Comparison of ENCODE assay signal across 9 cellular contexts in genomic region chr4:112889619-112890294, GRCh38.
DNase-seq lines count a peak whose midpoint lies in the region; ATAC-seq and TF ChIP-seq lines count a peak whose summit lies in the region.
"Had no signal": no experiment of that assay in that cellular context is flagged by ENCODE, and none has a peak within 500 bp of the region (broad histone marks: within the 10 kb centered on the region; RNA-seq: fewer than 3 reads in every experiment).

No MANE protein-coding gene starts in this region.

- H3K36me3 ChIP-seq in suprapubic skin = no peaks in the 10 kb centered on the region
- H3K36me3 ChIP-seq in CD8-positive, alpha-beta memory T cell (ENCODE audit: insufficient read depth, low read length) = no peaks in the 10 kb centered on the region

- 52% methylated on average over 4 of the region's 4 CpGs for WGBS in suprapubic skin

- no peaks in the 10 kb centered on the region for H3K27me3 Mint-ChIP-seq in glutamatergic neuron (ENCODE audit: unreplicated experiment)
- H3K27me3 Mint-ChIP-seq in activated CD4-positive, alpha-beta T cell treated with anti-CD3 and anti-CD28 coated beads for 36 hours = peaks cover 2% of the 10 kb centered on the region
- peaks cover 0 to 4% of the 10 kb centered on the region in 2 donors for H3K27me3 Mint-ChIP-seq in CD8-positive, alpha-beta memory T cell

- TF ChIP-seq EP300 in suprapubic skin (IDR thresholded peaks at IDR 0.05) = no peak

- TF ChIP-seq POLR2A in suprapubic skin (IDR thresholded peaks at IDR 0.05) = no peak

- DNase-seq in OCI-M1 (lab: John Stamatoyannopoulos, UW) = peak; percentile 39
- no peak for DNase-seq in glutamatergic neuron
- no peak for DNase-seq in suprapubic skin (ENCODE audit: low spot score in 2 of 2)
- no peak for DNase-seq in KG1 (lab: John Stamatoyannopoulos, UW)
- no peak for DNase-seq in RWPE1 (ENCODE audit: low spot score)
- no peak for DNase-seq in activated CD4-positive, alpha-beta T cell treated with anti-CD3 and anti-CD28 coated beads for 36 hours
- DNase-seq in CD8-positive, alpha-beta memory T cell = no peak

- intact Hi-C loops in activated CD4-positive, alpha-beta T cell treated with anti-CD3 and anti-CD28 coated beads for 36 hours (cut with DNase I, micrococcal nuclease) = no loop called here

- H3K9me3 ChIP-seq in suprapubic skin = no peaks in the 10 kb centered on the region
- no peaks in the 10 kb centered on the region for H3K9me3 ChIP-seq in CD8-positive, alpha-beta memory T cell (ENCODE audit: low read length)

- H3K27me3 ChIP-seq in suprapubic skin = no peaks in the 10 kb centered on the region
- no peaks in the 10 kb centered on the region for H3K27me3 ChIP-seq in CD8-positive, alpha-beta memory T cell (ENCODE audit: insufficient read depth, low read length, poor library complexity, severe bottlenecking)

- peaks cover 3% of the 10 kb centered on the region for H3K4me1 ChIP-seq in suprapubic skin
- no peaks in the 10 kb centered on the region for H3K4me1 ChIP-seq in CD8-positive, alpha-beta memory T cell (ENCODE audit: insufficient read depth, low read length)

- H3K27ac ChIP-seq in suprapubic skin (peak overlapping the region; percentile 60), RWPE1 (no peak overlapping the region)
- H3K27ac ChIP-seq in CD8-positive, alpha-beta memory T cell (ENCODE audit: low read depth, low read length) = no peak overlapping the region

- H3K4me1 Mint-ChIP-seq in glutamatergic neuron (ENCODE audit: low read depth, unreplicated experiment) = peaks cover 52% of the 10 kb centered on the region
- H3K4me1 Mint-ChIP-seq in activated CD4-positive, alpha-beta T cell treated with anti-CD3 and anti-CD28 coated beads for 36 hours = no peaks in the 10 kb centered on the region
- no peaks in the 10 kb centered on the region for H3K4me1 Mint-ChIP-seq in CD8-positive, alpha-beta memory T cell

- CTCF ChIA-PET in RWPE1 (lab: Yijun Ruan, JAX) = interaction anchor here (0.8 kb wide), 1 partner anchor 50 kb away, joined by 4 read pairs; no protein-coding TSS in a partner anchor
- CTCF ChIA-PET in activated CD4-positive, alpha-beta T cell treated with anti-CD3 and anti-CD28 coated beads for 36 hours (lab: Charles Lee) = interaction anchor here (1.8 kb wide), 1 partner anchor 10 kb away, joined by 6 read pairs; no protein-coding TSS in a partner anchor
- CTCF ChIA-PET in CD8-positive, alpha-beta memory T cell (lab: Charles Lee) = no interaction called here

- H3K4me3 Mint-ChIP-seq in glutamatergic neuron (ENCODE audit: unreplicated experiment) = peak overlapping the region; percentile 70
- H3K4me3 Mint-ChIP-seq in activated CD4-positive, alpha-beta T cell treated with anti-CD3 and anti-CD28 coated beads for 36 hours = no peak overlapping the region
- no peak overlapping the region for H3K4me3 Mint-ChIP-seq in CD8-positive, alpha-beta memory T cell
- H3K4me3 Mint-ChIP-seq: activated naive CD8-positive, alpha-beta T cell had no signal

- H3K9me3 Mint-ChIP-seq in glutamatergic neuron (ENCODE audit: unreplicated experiment) = peaks cover 12% of the 10 kb centered on the region
- H3K9me3 Mint-ChIP-seq in activated CD4-positive, alpha-beta T cell treated with anti-CD3 and anti-CD28 coated beads for 36 hours (ENCODE audit: low read depth) = no peaks in the 10 kb centered on the region
- H3K9me3 Mint-ChIP-seq in CD8-positive, alpha-beta memory T cell = no peaks in the 10 kb centered on the region

- ATAC-seq in GM21717 (IDR thresholded peaks at IDR 0.05; ENCODE audit: unreplicated experiment) = peak; percentile 52
- no peak for ATAC-seq in activated CD4-positive, alpha-beta T cell treated with anti-CD3 and anti-CD28 coated beads for 36 hours

- POLR2A ChIA-PET in RWPE1 (lab: Yijun Ruan, JAX; ENCODE audit: low non-redundant PET) = no interaction called here
- POLR2A ChIA-PET in activated CD4-positive, alpha-beta T cell treated with anti-CD3 and anti-CD28 coated beads for 36 hours (lab: Charles Lee) = no interaction called here
- POLR2A ChIA-PET in CD8-positive, alpha-beta memory T cell (lab: Charles Lee) = no interaction called here

- H3K27ac Mint-ChIP-seq in glutamatergic neuron (ENCODE audit: unreplicated experiment) = peak overlapping the region; percentile 92
- H3K27ac Mint-ChIP-seq in activated CD4-positive, alpha-beta T cell treated with anti-CD3 and anti-CD28 coated beads for 36 hours = no peak overlapping the region
- no peak overlapping the region for H3K27ac Mint-ChIP-seq in CD8-positive, alpha-beta memory T cell
- H3K27ac Mint-ChIP-seq: activated naive CD8-positive, alpha-beta T cell had no signal

- H3K36me3 Mint-ChIP-seq in glutamatergic neuron (ENCODE audit: unreplicated experiment) = no peaks in the 10 kb centered on the region
- H3K36me3 Mint-ChIP-seq in activated CD4-positive, alpha-beta T cell treated with anti-CD3 and anti-CD28 coated beads for 36 hours (ENCODE audit: low read depth) = no peaks in the 10 kb centered on the region
- no peaks in the 10 kb centered on the region for H3K36me3 Mint-ChIP-seq in CD8-positive, alpha-beta memory T cell
- H3K36me3 Mint-ChIP-seq: activated naive CD8-positive, alpha-beta T cell had no signal

- peak overlapping the region; percentile 22 for H3K4me3 ChIP-seq in suprapubic skin
- no peak overlapping the region for H3K4me3 ChIP-seq in CD8-positive, alpha-beta memory T cell (ENCODE audit: low read length)

- TF ChIP-seq CTCF in glutamatergic neuron (IDR thresholded peaks at IDR 0.05; ENCODE audit: partially characterized antibody, unreplicated experiment) (no peak), suprapubic skin (IDR thresholded peaks at IDR 0.05) (no peak), RWPE1 (conservative IDR thresholded peaks at IDR 0.05; ENCODE audit: low read depth) (no peak)
